8 cellular contexts compared by ENCODE assay signal in the genomic region with DNA sequence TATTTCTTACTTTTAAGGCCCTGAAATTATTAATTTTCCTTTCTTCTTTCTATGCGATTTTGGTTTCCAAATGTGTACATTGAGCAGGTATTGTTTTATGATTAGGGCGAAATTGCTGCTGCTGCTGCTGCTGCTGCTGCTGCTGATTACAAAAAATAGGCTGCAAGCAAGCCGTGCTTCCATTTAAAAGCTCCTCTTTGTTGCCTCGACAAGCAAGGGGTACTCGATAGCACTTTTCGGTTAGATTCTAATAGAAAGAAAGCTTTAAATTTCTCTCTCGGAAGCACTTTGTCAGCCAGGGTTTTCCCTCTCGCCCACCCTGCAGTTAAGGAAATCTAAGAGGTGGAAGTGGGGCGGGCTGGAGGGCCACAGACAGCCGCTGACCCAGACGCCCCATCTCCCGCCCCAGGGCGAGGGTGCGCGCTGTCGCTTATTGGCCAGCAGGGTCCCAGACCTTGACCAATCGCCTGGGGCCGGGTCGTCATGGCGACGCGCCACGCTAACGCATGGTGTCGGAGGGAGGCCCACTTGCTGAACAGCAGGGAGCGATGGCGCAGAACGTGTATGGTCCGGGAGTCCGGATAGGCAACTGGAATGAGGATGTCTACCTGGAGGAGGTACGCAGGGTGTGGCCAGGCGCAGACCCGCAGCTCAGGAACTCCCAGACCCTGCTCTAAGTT. TPM values are rescaled to one million over a fixed set of nuclear protein-coding genes. Genes with fewer than 3 reads are reported as not detected.
DNase-seq lines count a peak whose midpoint lies in the region; ATAC-seq lines count a peak whose summit lies in the region.

A gene with protein sequence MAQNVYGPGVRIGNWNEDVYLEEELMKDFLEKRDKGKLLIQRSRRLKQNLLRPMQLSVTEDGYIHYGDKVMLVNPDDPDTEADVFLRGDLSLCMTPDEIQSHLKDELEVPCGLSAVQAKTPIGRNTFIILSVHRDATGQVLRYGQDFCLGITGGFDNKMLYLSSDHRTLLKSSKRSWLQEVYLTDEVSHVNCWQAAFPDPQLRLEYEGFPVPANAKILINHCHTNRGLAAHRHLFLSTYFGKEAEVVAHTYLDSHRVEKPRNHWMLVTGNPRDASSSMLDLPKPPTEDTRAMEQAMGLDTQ (plus strand): TSS at position 489 of the 680 bp plus-strand sequence. CDS start 60 bp downstream, at position 549.

- H3K27me3 Mint-ChIP-seq in naive B cell: peaks cover 61 to 64% (median 62%) of the 10 kb centered on the region in 3 donors

- H3K4me1 Mint-ChIP-seq in naive B cell: peaks cover 5 to 12% (median 9%) of the 10 kb centered on the region in 3 donors

- peak within 1 kb of the TSS; percentile 41 to 54 (median 48) for H3K4me3 ChIP-seq in subcutaneous abdominal adipose tissue (ENCODE audit: low read depth in 1 of 5, low read length in 5 of 5)

- H3K36me3 ChIP-seq in subcutaneous abdominal adipose tissue (ENCODE audit: control insufficient read depth in 5 of 5, insufficient read depth in 5 of 5, low read length in 5 of 5): no peaks in the 10 kb centered on the region

- H3K4me3 Mint-ChIP-seq in naive B cell: peak within 1 kb of the TSS in 7 of 8 donors; percentile 0 to 83 (median 47)

- peaks cover 0 to 9% (median 8%) of the 10 kb centered on the region in 5 donors for H3K4me1 ChIP-seq in subcutaneous abdominal adipose tissue (ENCODE audit: control insufficient read depth in 5 of 5, insufficient read depth in 5 of 5, low read length in 5 of 5)

- H3K36me3 Mint-ChIP-seq in naive B cell: peaks cover 0 to 5% of the 10 kb centered on the region in 2 donors

- peaks cover 0 to 5% (median 0%) of the 10 kb centered on the region in 5 donors for H3K27me3 ChIP-seq in subcutaneous abdominal adipose tissue (ENCODE audit: control insufficient read depth in 5 of 5, insufficient read depth in 4 of 5, low read length in 5 of 5)

- no peak within 1 kb of the TSS for H3K27ac Mint-ChIP-seq in naive B cell

- DNase-seq in DMS 273 treated with DMSO at 0.1 percent for 48 hours (lab: John Stamatoyannopoulos, UW) (peak; percentile 51), NCI-H146 treated with DMSO at 0.1 percent for 48 hours (lab: John Stamatoyannopoulos, UW; ENCODE audit: unreplicated experiment) (peak; percentile 77), fibroblast of peridontal ligament (ENCODE audit: extremely low read depth) (peak; percentile 62), naive B cell (peak; percentile 14), 8988T (no peak)
- peak in 2 of 3 experiments; percentile 17 to 22 for DNase-seq in activated CD8-positive, alpha-beta memory T cell treated with anti-CD3 and anti-CD28 coated beads for 48 hours (ENCODE audit: low read depth in 2 of 3, low spot score in 2 of 3)

- no peaks in the 10 kb centered on the region for H3K9me3 ChIP-seq in subcutaneous abdominal adipose tissue (ENCODE audit: control insufficient read depth in 5 of 5, low read length in 5 of 5)

- H3K9me3 Mint-ChIP-seq in naive B cell: peaks cover 0 to 15% (median 2%) of the 10 kb centered on the region in 7 donors

- ATAC-seq in naive B cell (ENCODE audit: low read depth in 2 of 2) (peak; percentile 41 to 43), GM18519 (IDR thresholded peaks at IDR 0.05; ENCODE audit: low FRiP score, unreplicated experiment) (no peak)

- H3K27ac ChIP-seq in subcutaneous abdominal adipose tissue (ENCODE audit: low read depth, low read length): no peak within 1 kb of the TSS

- H3K9ac ChIP-seq in subcutaneous abdominal adipose tissue (ENCODE audit: low read length in 5 of 5): peak within 1 kb of the TSS in 1 of 5 donors; percentile 35

RNA-seq across cellular contexts. Expression of the gene that starts here (rescaled TPM):
- polyA plus RNA-seq in naive B cell (ENCODE audit: low read depth in 6 of 6): under 1 TPM in 1 of 6 donors, not detected in 5; 0.40 TPM

Comparison
In these comparisons a context has a peak if more than half of its experiments do, and no peak if none do; other contexts are left out.
1. Peak in DNase-seq and ATAC-seq in naive B cell; RNA of the gene not detected or under 1 TPM.